Comparison of ENCODE assay signal across 23 cellular contexts in genomic region chr3:152729906-152730305, GRCh38.
DNase-seq lines count a peak whose midpoint lies in the region; ATAC-seq lines count a peak whose summit lies in the region.
"Had no signal": no experiment of that assay in that cellular context is flagged by ENCODE, and none has a peak within 500 bp of the region (broad histone marks: within the 10 kb centered on the region; RNA-seq: fewer than 3 reads in every experiment).

No MANE protein-coding gene starts in this region.

- ATAC-seq in GM18868 (IDR thresholded peaks at IDR 0.05; ENCODE audit: unreplicated experiment), result peak; percentile 84
- ATAC-seq in HG02588 (IDR thresholded peaks at IDR 0.05; ENCODE audit: unreplicated experiment), result peak; percentile 72
- ATAC-seq in HG03280 (IDR thresholded peaks at IDR 0.05; ENCODE audit: unreplicated experiment), result peak; percentile 70
- ATAC-seq: A549, left ventricle myocardium superior, mucosa of descending colon, SK-N-SH treated with all-trans-retinoic acid at 6 μM for 48 hours, upper lobe of right lung had no signal

- DNase-seq in CD1c-positive myeloid dendritic cell (ENCODE audit: extremely low spot score), result peak; percentile 23
- no peak for DNase-seq in DMS153 treated with DMSO at 0.1 percent for 48 hours (lab: John Stamatoyannopoulos, UW; ENCODE audit: unreplicated experiment)
- DNase-seq in T-helper 1 cell, result no peak
- no peak for DNase-seq in T-helper 9 cell
- DNase-seq in OCI-M1 (lab: John Stamatoyannopoulos, UW), result no peak
- DNase-seq: activated effector memory CD4-positive, alpha-beta T cell treated with Interleukin-2 at 50 U/mL for 16 hours; adrenal gland; C1 segment of cervical spinal cord; GF-D8; immature natural killer cell; Karpas-422; left ventricle myocardium superior; mucosa of descending colon; NCI-H1105 treated with DMSO at 0.1 percent for 48 hours; NCI-H2081 treated with DMSO at 0.1 percent for 48 hours; retina; stimulated activated CD8-positive, alpha-beta memory T cell treated with anti-CD3 and anti-CD28 coated beads, Interleukin-4, amount 100 ng/mL, for 48 hours; upper lobe of right lung had no signal
